In the genomic region with DNA sequence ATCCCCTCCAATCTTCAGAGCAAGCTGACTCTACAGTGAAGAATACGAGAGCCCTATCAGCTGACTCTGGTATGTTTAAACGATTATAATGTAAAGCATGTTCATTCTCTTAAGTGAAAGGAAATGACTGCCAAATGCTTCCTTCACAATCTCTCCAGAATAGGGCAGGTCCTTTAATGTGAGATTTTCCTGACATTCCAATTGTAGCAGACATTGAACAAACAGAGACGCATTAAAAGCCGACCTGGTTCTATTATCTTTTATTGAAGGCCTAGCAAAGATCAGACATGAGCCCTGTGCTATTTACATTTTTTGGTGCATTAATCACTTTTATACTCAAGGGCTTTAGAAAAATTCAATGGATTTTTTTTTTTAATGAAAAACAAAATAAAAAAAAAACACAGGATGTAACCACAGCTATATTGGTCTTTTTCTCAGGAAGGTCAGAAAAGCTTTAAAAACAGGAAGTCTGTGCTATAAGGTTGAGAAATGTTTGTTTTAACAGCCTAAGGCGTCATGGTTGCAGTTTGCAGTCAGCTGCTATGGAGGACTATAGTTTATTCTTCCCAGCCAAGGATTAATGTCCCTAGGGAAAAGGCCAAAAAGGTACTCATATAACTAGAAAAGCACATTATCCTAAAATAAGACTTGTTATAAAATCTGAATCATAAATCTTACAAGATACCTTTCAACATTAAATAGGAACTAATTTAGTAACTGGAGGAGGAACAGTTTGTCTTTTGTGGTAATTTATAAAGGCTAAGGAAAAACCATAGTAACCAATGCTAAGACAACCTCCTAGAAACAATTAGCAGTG, we compare ENCODE assay signal across 8 cellular contexts.
A peak's percentile ranks its signal among the peaks of the same experiment; 100 is the strongest.
DNase-seq lines count a peak whose midpoint lies in the region; ATAC-seq and TF ChIP-seq lines count a peak whose summit lies in the region.

No MANE protein-coding gene starts in this region.

- DNase-seq in BJ (ENCODE audit: low read depth) (peak; percentile 67), NCI-H774 (lab: John Stamatoyannopoulos, UW) (peak; percentile 41), astrocyte of the cerebellum (ENCODE audit: low read depth) (peak; percentile 64), iris pigment epithelial cell (ENCODE audit: low read depth) (peak; percentile 89)
- no peak for DNase-seq in stimulated activated naive B cell treated with anti-CD40 and anti-IgM and Interleukin-4, amounts not matched to agents 10 μg/mL and 1 μg/mL and 100 μg/mL, for 72 hours

- TF ChIP-seq CTCF in BJ (IDR thresholded peaks at IDR 0.05; ENCODE audit: insufficient read depth, low read depth, low read length) (no peak), astrocyte of the cerebellum (IDR thresholded peaks at IDR 0.05; ENCODE audit: low read depth, low read length, missing control alignments) (no peak)

- ATAC-seq in HG03354 (IDR thresholded peaks at IDR 0.05; ENCODE audit: poor library complexity, severe bottlenecking, unreplicated experiment) (peak; percentile 59), GM18868 (IDR thresholded peaks at IDR 0.05; ENCODE audit: unreplicated experiment) (no peak), GM21723 (IDR thresholded peaks at IDR 0.05; ENCODE audit: unreplicated experiment) (no peak)
- peak; percentile 91 for ATAC-seq in stimulated activated naive B cell treated with anti-CD40 and anti-IgM and Interleukin-4, amounts not matched to agents 10 μg/mL and 1 μg/mL and 100 μg/mL, for 72 hours (replicated peaks)

- H3K4me3 ChIP-seq in BJ (ENCODE audit: low read depth, low read length) (no peak overlapping the region), astrocyte of the cerebellum (ENCODE audit: low read depth, low read length) (no peak overlapping the region)

- peaks cover 8 to 13% of the 10 kb centered on the region in 2 donors for H3K36me3 Mint-ChIP-seq in stimulated activated naive B cell treated with anti-CD40 and anti-IgM and Interleukin-4, amounts not matched to agents 10 μg/mL and 1 μg/mL and 100 μg/mL, for 72 hours

- H3K27me3 Mint-ChIP-seq in stimulated activated naive B cell treated with anti-CD40 and anti-IgM and Interleukin-4, amounts not matched to agents 10 μg/mL and 1 μg/mL and 100 μg/mL, for 72 hours = no peaks in the 10 kb centered on the region

- H3K9me3 Mint-ChIP-seq in stimulated activated naive B cell treated with anti-CD40 and anti-IgM and Interleukin-4, amounts not matched to agents 10 μg/mL and 1 μg/mL and 100 μg/mL, for 72 hours = peaks cover 4 to 10% of the 10 kb centered on the region in 2 donors

- H3K36me3 ChIP-seq in BJ (ENCODE audit: control insufficient read depth, insufficient read depth, low read length) = no peaks in the 10 kb centered on the region

- POLR2A ChIA-PET in BJ (lab: Charles Lee) = interaction anchor here (0.6 kb wide), 2 partner anchors 10 to 107 kb away, joined by 6 to 23 read pairs; no protein-coding TSS in a partner anchor

- H3K27ac Mint-ChIP-seq in stimulated activated naive B cell treated with anti-CD40 and anti-IgM and Interleukin-4, amounts not matched to agents 10 μg/mL and 1 μg/mL and 100 μg/mL, for 72 hours = peak overlapping the region; percentile 90

- H3K4me3 Mint-ChIP-seq in stimulated activated naive B cell treated with anti-CD40 and anti-IgM and Interleukin-4, amounts not matched to agents 10 μg/mL and 1 μg/mL and 100 μg/mL, for 72 hours = peak overlapping the region; percentile 69 to 75

- in situ Hi-C loops in astrocyte of the cerebellum (cut with HindIII; ENCODE audit: low sequenced_read_pairs) = no loop called here

- no peaks in the 10 kb centered on the region for H3K27me3 ChIP-seq in BJ (ENCODE audit: control insufficient read depth, insufficient read depth, low read length)

- H3K4me1 Mint-ChIP-seq in stimulated activated naive B cell treated with anti-CD40 and anti-IgM and Interleukin-4, amounts not matched to agents 10 μg/mL and 1 μg/mL and 100 μg/mL, for 72 hours = peaks cover 25 to 44% of the 10 kb centered on the region in 2 donors

- CTCF ChIA-PET in BJ (lab: Yijun Ruan, JAX) = interaction anchor here (0.6 to 1.1 kb wide), 2 partner anchors 14 to 649 kb away, joined by 4 read pairs; no protein-coding TSS in a partner anchor

Comparison
In these comparisons a context has a peak if more than half of its experiments do, and no peak if none do; other contexts are left out.
1. ATAC-seq: peak in HG03354 (single experiment) and stimulated activated naive B cell treated with anti-CD40 and anti-IgM and Interleukin-4, amounts not matched to agents 10 μg/mL and 1 μg/mL and 100 μg/mL, for 72 hours (2 of 2); none in GM18868 (single experiment) and GM21723 (single experiment).